In the genomic region with DNA sequence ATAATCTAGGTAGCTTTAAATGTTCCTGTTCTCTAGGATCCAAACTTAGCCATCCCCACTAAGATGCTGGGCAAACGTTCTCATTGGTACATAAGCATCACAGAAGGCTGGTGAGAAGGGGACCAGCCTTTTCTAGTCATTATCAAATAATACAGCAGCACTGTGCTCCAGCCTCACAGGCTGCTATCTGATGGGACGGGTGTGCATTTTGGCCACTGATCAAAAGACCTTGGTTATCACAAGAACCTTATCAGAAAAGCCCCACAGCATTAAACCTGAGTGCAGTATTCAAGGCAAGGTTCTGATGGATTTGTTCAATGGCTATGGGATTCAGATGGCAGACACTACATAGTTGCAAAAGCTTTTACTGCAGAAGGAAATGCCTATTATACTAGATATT, we compare ENCODE assay signal across 21 cellular contexts.
"Had no signal": no experiment of that assay in that cellular context is flagged by ENCODE, and none has a peak within 500 bp of the region (broad histone marks: within the 10 kb centered on the region; RNA-seq: fewer than 3 reads in every experiment).

No MANE protein-coding gene starts in this region.

- DNase-seq: activated CD4-positive, alpha-beta T cell treated with anti-CD3 and anti-CD28 coated beads for 36 hours; activated CD4-positive, CD25-positive, alpha-beta regulatory T cell; activated gamma-delta T cell treated with Interleukin-2 at 50 U/mL for 16 hours; activated naive CD4-positive, alpha-beta T cell treated with anti-CD3 and anti-CD28 coated beads, Interleukin-2, amount 50 U/mL, for 16 hours; activated naive CD8-positive, alpha-beta T cell treated with anti-CD3 and anti-CD28 coated beads, Interleukin-2, amount 50 U/mL, for 24 hours; amygdala; dermis blood vessel endothelial cell; effector CD4-positive, alpha-beta T cell; esophagus squamous epithelium; foreskin melanocyte; heart right ventricle; midbrain; naive thymus-derived CD4-positive, alpha-beta T cell; nucleus accumbens; spleen; stimulated activated naive CD4-positive, alpha-beta T cell treated with Interleukin-2 at 50 U/mL for 16 hours; T-helper 9 cell; trophoblast cell had no signal

- H3K4me1 ChIP-seq: esophagus squamous epithelium, right atrium auricular region, spleen had no signal

- H3K4me3 ChIP-seq: esophagus squamous epithelium, heart right ventricle, right atrium auricular region, spleen, thoracic aorta had no signal

- H3K36me3 ChIP-seq: esophagus squamous epithelium, right atrium auricular region, thoracic aorta had no signal

- H3K9me3 ChIP-seq: esophagus squamous epithelium, heart right ventricle, right atrium auricular region, spleen, thoracic aorta had no signal

- H3K27me3 ChIP-seq: esophagus squamous epithelium, heart right ventricle, right atrium auricular region, spleen had no signal

- H3K27ac ChIP-seq: esophagus squamous epithelium, heart right ventricle, right atrium auricular region, spleen, thoracic aorta had no signal

- ATAC-seq: activated CD4-positive, alpha-beta T cell treated with anti-CD3 and anti-CD28 coated beads for 36 hours; activated naive CD8-positive, alpha-beta T cell treated with anti-CD3 and anti-CD28 coated beads, Interleukin-2, amount 50 U/mL, for 24 hours; activated T-helper 17 cell treated with anti-CD3 and anti-CD28 coated beads, Interleukin-2, amount 50 U/mL, for 72 hours; heart right ventricle; naive thymus-derived CD4-positive, alpha-beta T cell had no signal
